Comparison of ENCODE assay signal across 7 cellular contexts in genomic region chr6:38921540-38921939, GRCh38.
DNase-seq lines count a peak whose midpoint lies in the region; ATAC-seq and TF ChIP-seq lines count a peak whose summit lies in the region.
"Not testable (repeated sequence)": the region's sequence is repeated elsewhere in the genome, so short reads cannot be mapped to it uniquely, and the experiment has no call there.

No MANE protein-coding gene starts in this region.

- not testable (repeated sequence) for H2BK5ac ChIP-seq in H9 (ENCODE audit: insufficient read length, low read length)
- H2BK5ac ChIP-seq in mesendoderm (ENCODE audit: low read length) = peak overlapping the region; percentile 47

- not testable (repeated sequence) for H3K4me3 ChIP-seq in HUES6 (ENCODE audit: low read depth, low read length); mesendoderm (ENCODE audit: low read length)

- H2BK15ac ChIP-seq in H9 (ENCODE audit: low read depth, low read length); mesendoderm (replicated peaks; ENCODE audit: low read depth): not testable (repeated sequence)

- H3K9ac ChIP-seq in H9 (ENCODE audit: extremely low read depth, insufficient read length, low read length) = not testable (repeated sequence)
- H3K9ac ChIP-seq in HUES6 (ENCODE audit: low read length) (peak overlapping the region; percentile 83), mesendoderm (ENCODE audit: low read length) (peak overlapping the region; percentile 6)

- not testable (repeated sequence) for H3K4ac ChIP-seq in H9 (ENCODE audit: low read depth, low read length)
- H3K4ac ChIP-seq in mesendoderm (ENCODE audit: low read depth, low read length) = peak overlapping the region; percentile 99

- H3K4me1 Mint-ChIP-seq in H9 (peaks cover 19 to 21% of the 10 kb centered on the region in 2 experiments), WTC11 (peaks cover 44% of the 10 kb centered on the region)
- not testable (repeated sequence) for H3K4me1 Mint-ChIP-seq in immature natural killer cell, neural crest cell
- peaks cover 10 to 13% of the 10 kb centered on the region in 2 donors for H3K4me1 Mint-ChIP-seq in natural killer cell treated with Interleukin-12 subunit alpha and Interleukin-12 subunit beta and Interleukin-15 and Interleukin-18, amount 100 ng/mL, for 72 hours (ENCODE audit: low read depth in 2 of 2)

- not testable (repeated sequence) for H4K91ac ChIP-seq in H9 (ENCODE audit: insufficient read length, low read depth, low read length)

- H3K27ac Mint-ChIP-seq in H9 (peak overlapping the region in 2 of 3 experiments; percentile 56 to 91; a peak in 2 of 7 replicates), WTC11 (0 out of 2 replicates have a peak overlapping the region, but pooled peaks have one; percentile 24), immature natural killer cell (peak overlapping the region in 3 of 6 donors; percentile 42 to 64 (median 42)), neural crest cell (ENCODE audit: unreplicated experiment) (peak overlapping the region; percentile 51)
- not testable (repeated sequence) for H3K27ac Mint-ChIP-seq in natural killer cell treated with Interleukin-12 subunit alpha and Interleukin-12 subunit beta and Interleukin-15 and Interleukin-18, amount 100 ng/mL, for 72 hours

- not testable (repeated sequence) for H4K5ac ChIP-seq in H9 (ENCODE audit: insufficient read length, low read depth, low read length); mesendoderm (ENCODE audit: low read length)

- H3T11ph ChIP-seq in H9 (ENCODE audit: low read length) = not testable (repeated sequence)

- not testable (repeated sequence) for TF ChIP-seq CTCF in H9 (conservative IDR thresholded peaks at IDR 0.05); WTC11 (IDR thresholded peaks at IDR 0.05); neural crest cell (conservative IDR thresholded peaks at IDR 0.05)

- H3K36me3 ChIP-seq in HUES6 (ENCODE audit: control insufficient read depth, insufficient read depth, low read length); mesendoderm (ENCODE audit: control insufficient read depth, insufficient read depth, low read length): not testable (repeated sequence)

- H3K23me2 ChIP-seq in H9 (ENCODE audit: insufficient read length, low read depth, low read length, poor library complexity, severe bottlenecking) = not testable (repeated sequence)

- CTCF ChIA-PET in WTC11 (lab: Charles Lee) = interaction anchor here (0.9 kb wide), 1 partner anchor 49 kb away, joined by 3 read pairs; no protein-coding TSS in a partner anchor

- not testable (repeated sequence) for DNase-seq in H9; WTC11 (ENCODE audit: low spot score); natural killer cell treated with Interleukin-12 subunit alpha and Interleukin-12 subunit beta and Interleukin-15 and Interleukin-18, amount 100 ng/mL, for 72 hours (ENCODE audit: low spot score); neural crest cell (ENCODE audit: low read depth, low spot score)
- DNase-seq in immature natural killer cell (peak in 2 of 3 donors; percentile 4 to 35), mesendoderm (peak; percentile 66)

- H2BK12ac ChIP-seq in H9 (ENCODE audit: insufficient read length, low read depth, low read length) = not testable (repeated sequence)

- H3K4me1 ChIP-seq in H9 (ENCODE audit: insufficient read depth, low read length); mesendoderm (ENCODE audit: control insufficient read depth, low read depth, low read length): not testable (repeated sequence)
- H3K4me1 ChIP-seq in HUES6 (ENCODE audit: control insufficient read depth, insufficient read depth, low read length) = peaks cover 48% of the 10 kb centered on the region

- not testable (repeated sequence) for H4K20me1 ChIP-seq in H9 (ENCODE audit: control insufficient read depth, insufficient read depth, insufficient read length)

- POLR2A ChIA-PET in WTC11 (lab: Charles Lee) = not testable (repeated sequence)

- not testable (repeated sequence) for H3K79me2 ChIP-seq in H9 (ENCODE audit: insufficient read depth, low read length); mesendoderm (ENCODE audit: control insufficient read depth, insufficient read depth, low read length)

- not testable (repeated sequence) for H3K9me3 Mint-ChIP-seq in H9; WTC11; immature natural killer cell; natural killer cell treated with Interleukin-12 subunit alpha and Interleukin-12 subunit beta and Interleukin-15 and Interleukin-18, amount 100 ng/mL, for 72 hours; neural crest cell

- not testable (repeated sequence) for H3K27me3 Mint-ChIP-seq in H9 (ENCODE audit: low read depth); WTC11 (ENCODE audit: low read depth); immature natural killer cell (ENCODE audit: low read depth in 3 of 3); natural killer cell treated with Interleukin-12 subunit alpha and Interleukin-12 subunit beta and Interleukin-15 and Interleukin-18, amount 100 ng/mL, for 72 hours; neural crest cell (ENCODE audit: low read depth)

- not testable (repeated sequence) for H2BK20ac ChIP-seq in H9 (ENCODE audit: low read depth, low read length, poor library complexity, severe bottlenecking)

- no CpG with 5 or more reads among the region's 8 CpGs for WGBS in H9 (ENCODE audit: extremely low coverage, insufficient read length, low lambda C conversion rate)
- no CpG with 5 or more reads among the region's 8 CpGs for WGBS in mesendoderm (ENCODE audit: extremely low coverage, insufficient coverage, low lambda C conversion rate)

- not testable (repeated sequence) for H3K4me2 ChIP-seq in H9 (ENCODE audit: insufficient read depth, insufficient read length, low read length); mesendoderm (ENCODE audit: low read length)

- not testable (repeated sequence) for H2AK5ac ChIP-seq in H9 (ENCODE audit: insufficient read length, low read length); mesendoderm (ENCODE audit: low read length)

- not testable (repeated sequence) for H3K79me1 ChIP-seq in H9 (ENCODE audit: insufficient read depth, low read depth, low read length, poor library complexity, severe bottlenecking); mesendoderm (ENCODE audit: low read length)

- ATAC-seq in WTC11; natural killer cell treated with Interleukin-12 subunit alpha and Interleukin-12 subunit beta and Interleukin-15 and Interleukin-18, amount 100 ng/mL, for 72 hours: not testable (repeated sequence)

- not testable (repeated sequence) for H3K27ac ChIP-seq in H9 (ENCODE audit: insufficient read length, low read depth, low read length)
- H3K27ac ChIP-seq in HUES6 (ENCODE audit: low read depth, low read length) = peak overlapping the region; percentile 79; the same call in 1 of the 2 replicates
- peak overlapping the region; percentile 78 for H3K27ac ChIP-seq in mesendoderm (ENCODE audit: low read depth, low read length)

- not testable (repeated sequence) for H2BK120ac ChIP-seq in H9 (ENCODE audit: low read depth, low read length, poor library complexity, severe bottlenecking)
- H2BK120ac ChIP-seq in mesendoderm (ENCODE audit: low read depth, low read length) = peak overlapping the region; percentile 94

- H3K27me3 ChIP-seq in H9 (ENCODE audit: insufficient read depth, low read length); HUES6 (ENCODE audit: control insufficient read depth, insufficient read depth, low read length); mesendoderm (ENCODE audit: insufficient read depth, low read length, poor library complexity): not testable (repeated sequence)

- not testable (repeated sequence) for H3K4me3 Mint-ChIP-seq in H9, WTC11, neural crest cell
- H3K4me3 Mint-ChIP-seq in immature natural killer cell = peak overlapping the region in 4 of 5 donors; percentile 36 to 68 (median 52)
- H3K4me3 Mint-ChIP-seq in natural killer cell treated with Interleukin-12 subunit alpha and Interleukin-12 subunit beta and Interleukin-15 and Interleukin-18, amount 100 ng/mL, for 72 hours = peak overlapping the region; percentile 38

- H3K36me3 Mint-ChIP-seq in H9 (ENCODE audit: insufficient read depth in 1 of 3, low read depth in 3 of 3); WTC11; immature natural killer cell; natural killer cell treated with Interleukin-12 subunit alpha and Interleukin-12 subunit beta and Interleukin-15 and Interleukin-18, amount 100 ng/mL, for 72 hours; neural crest cell (ENCODE audit: low read depth): not testable (repeated sequence)

- not testable (repeated sequence) for H3K9me3 ChIP-seq in H9 (ENCODE audit: control insufficient read depth, low read depth, low read length); HUES6 (ENCODE audit: control insufficient read depth, insufficient read depth, low read depth, low read length)

- not testable (repeated sequence) for H4K8ac ChIP-seq in H9 (replicated peaks; ENCODE audit: insufficient read length, low read depth, low read length); mesendoderm (ENCODE audit: low read depth, low read length)

- H3K23ac ChIP-seq in H9 (ENCODE audit: insufficient read length, low read depth, low read length); mesendoderm (ENCODE audit: low read length): not testable (repeated sequence)

- not testable (repeated sequence) for H2AFZ ChIP-seq in H9 (ENCODE audit: low read length)

- H3K14ac ChIP-seq in H9 (ENCODE audit: insufficient read depth, low read length) = not testable (repeated sequence)

- not testable (repeated sequence) for H3K56ac ChIP-seq in H9 (ENCODE audit: insufficient read length, low read depth, low read length)
- H3K56ac ChIP-seq in mesendoderm (ENCODE audit: low read length) = peak overlapping the region; percentile 73

- not testable (repeated sequence) for H3K18ac ChIP-seq in H9 (ENCODE audit: insufficient read length, low read depth, low read length)
- peak overlapping the region; percentile 13 for H3K18ac ChIP-seq in mesendoderm (ENCODE audit: low read length)
